Comparison of ENCODE assay signal across 1 cellular context in the genomic region with DNA sequence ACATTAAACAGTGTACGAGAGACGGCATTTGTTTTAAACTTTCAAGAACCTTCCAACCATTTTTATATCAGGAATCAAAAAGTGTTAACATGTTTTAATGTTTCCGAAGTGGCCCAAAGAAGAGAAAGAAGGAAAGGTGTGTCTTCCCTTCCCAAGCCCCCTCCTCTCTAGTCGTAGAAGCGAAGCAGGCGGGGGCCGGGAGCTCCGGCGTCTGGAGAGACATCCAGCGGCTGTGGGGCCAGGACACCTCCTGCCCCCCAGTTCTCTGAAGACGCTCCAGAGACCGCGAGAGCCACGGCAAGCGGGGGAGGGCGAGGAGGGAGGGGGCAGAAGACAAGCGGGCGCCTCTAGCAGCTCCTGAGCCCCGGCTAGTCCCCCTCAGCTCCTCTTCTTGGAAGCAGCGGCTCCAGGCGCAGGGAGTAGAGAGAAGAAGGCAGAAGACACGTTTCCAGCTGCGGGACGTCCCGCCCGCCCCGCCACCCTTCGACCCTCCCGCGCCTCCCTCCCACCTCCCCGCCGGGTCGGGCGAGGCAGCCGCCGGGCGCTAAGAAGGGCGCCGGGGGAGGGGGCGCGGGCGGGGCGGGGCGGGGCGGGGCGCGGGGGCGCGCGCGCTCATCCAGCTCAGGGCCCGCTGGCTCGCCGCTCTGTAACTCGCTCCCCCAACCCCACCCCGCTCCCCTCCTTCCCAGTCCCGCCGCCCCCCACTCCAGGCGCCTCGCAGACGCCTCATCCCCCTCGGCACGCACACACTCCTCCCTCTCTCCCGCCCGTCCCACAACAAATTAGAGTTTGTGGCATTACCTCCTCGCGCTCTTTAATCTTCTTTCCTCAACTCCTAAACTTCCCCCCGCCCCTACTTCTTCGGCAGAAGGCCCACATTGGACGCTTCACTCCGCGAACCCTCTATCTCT.
TF ChIP-seq lines count a peak whose summit lies in the region.

A gene (minus strand): TSS at position 871 of the 911 bp plus-strand sequence.

TF ChIP-seq in K562, 482 proteins besides CTCF, POLR2A, EP300 and RAD21 (continued from another document):
- TF ChIP-seq, protein P1, sequence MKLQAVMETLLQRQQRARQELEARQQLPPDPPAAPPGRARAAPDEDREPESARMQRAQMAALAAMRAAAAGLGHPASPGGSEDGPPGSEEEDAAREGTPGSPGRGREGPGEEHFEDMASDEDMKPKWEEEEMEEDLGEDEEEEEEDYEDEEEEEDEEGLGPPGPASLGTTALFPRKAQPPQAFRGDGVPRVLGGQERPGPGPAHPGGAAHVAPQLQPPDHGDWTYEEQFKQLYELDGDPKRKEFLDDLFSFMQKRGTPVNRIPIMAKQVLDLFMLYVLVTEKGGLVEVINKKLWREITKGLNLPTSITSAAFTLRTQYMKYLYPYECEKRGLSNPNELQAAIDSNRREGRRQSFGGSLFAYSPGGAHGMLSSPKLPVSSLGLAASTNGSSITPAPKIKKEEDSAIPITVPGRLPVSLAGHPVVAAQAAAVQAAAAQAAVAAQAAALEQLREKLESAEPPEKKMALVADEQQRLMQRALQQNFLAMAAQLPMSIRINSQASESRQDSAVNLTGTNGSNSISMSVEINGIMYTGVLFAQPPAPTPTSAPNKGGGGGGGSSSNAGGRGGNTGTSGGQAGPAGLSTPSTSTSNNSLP (IDR thresholded peaks at IDR 0.05; ENCODE audit: borderline replicate concordance, low read depth, low read length): no peak
- TF ChIP-seq ZFX (CRISPR knock-in tag; IDR thresholded peaks at IDR 0.05) (no peak), CHD2 (IDR thresholded peaks at IDR 0.05; ENCODE audit: low read depth, low read length) (peak; percentile 92), MCM5 (IDR thresholded peaks at IDR 0.05; ENCODE audit: low read depth) (no peak), YY1 (IDR thresholded peaks at IDR 0.05; ENCODE audit: borderline replicate concordance in 1 of 3, control insufficient read depth in 1 of 3, extremely low read depth in 1 of 3, insufficient read depth in 3 of 3, insufficient read length in 1 of 3, insufficient replicate concordance in 2 of 3, low read depth in 1 of 3, low read length in 2 of 3) (peak in 1 of 3 experiments; percentile 15), NFE2 (IDR thresholded peaks at IDR 0.05; ENCODE audit: low read depth) (no peak), GATA2 (CRISPR knock-in tag; IDR thresholded peaks at IDR 0.05) (no peak), ZNF311 (CRISPR knock-in tag; IDR thresholded peaks at IDR 0.05) (no peak), ZNF143 (CRISPR knock-in tag; IDR thresholded peaks at IDR 0.05) (no peak), RBFOX2 (IDR thresholded peaks at IDR 0.05; ENCODE audit: low read depth, low read length) (peak; percentile 82), PHF8 (IDR thresholded peaks at IDR 0.05; ENCODE audit: borderline replicate concordance, low read length) (peak; percentile 56), SMARCA4 (IDR thresholded peaks at IDR 0.05) (no peak), EP400 (IDR thresholded peaks at IDR 0.05) (0 out of 2 replicates have a peak, but pooled peaks have one; percentile 30), ZNF121 (CRISPR knock-in tag; conservative IDR thresholded peaks at IDR 0.05) (no peak), ATF1 (CRISPR knock-in tag; IDR thresholded peaks at IDR 0.05) (no peak), ATF1 (tag; IDR thresholded peaks at IDR 0.05) (no peak), SIRT6 (IDR thresholded peaks at IDR 0.05; ENCODE audit: low read depth, low read length) (no peak), KDM1A (IDR thresholded peaks at IDR 0.05) (peak in 1 of 2 experiments; percentile 63; a peak in 1 of 4 replicates), MED1 (CRISPR knock-in tag; IDR thresholded peaks at IDR 0.05; ENCODE audit: borderline replicate concordance) (no peak), ETV5 (CRISPR knock-in tag; IDR thresholded peaks at IDR 0.05; ENCODE audit: low read depth) (no peak), HNRNPUL1 (IDR thresholded peaks at IDR 0.05; ENCODE audit: low read length) (no peak), ZNF445 (CRISPR knock-in tag; IDR thresholded peaks at IDR 0.05; ENCODE audit: low read depth) (no peak), FOS (IDR thresholded peaks at IDR 0.05; ENCODE audit: extremely low read depth, insufficient read length) (no peak), NR2C2 (CRISPR knock-in tag; IDR thresholded peaks at IDR 0.05) (no peak), NR2C2 (tag; IDR thresholded peaks at IDR 0.05) (no peak), NR1H2 (CRISPR knock-in tag; IDR thresholded peaks at IDR 0.05) (no peak), SP1 (CRISPR knock-in tag; IDR thresholded peaks at IDR 0.05) (no peak; the same call in 1 of the 2 replicates), ZNF583 (CRISPR knock-in tag; IDR thresholded peaks at IDR 0.05) (no peak), POLR2B (IDR thresholded peaks at IDR 0.05; ENCODE audit: low read depth, partially characterized antibody) (peak; percentile 31), PHF21A (IDR thresholded peaks at IDR 0.05; ENCODE audit: borderline replicate concordance, low read depth) (no peak), HDAC8 (tag; IDR thresholded peaks at IDR 0.05) (no peak), MTA3 (IDR thresholded peaks at IDR 0.05; ENCODE audit: borderline replicate concordance) (no peak), BRF1 (IDR thresholded peaks at IDR 0.05; ENCODE audit: borderline replicate concordance, extremely low read depth, insufficient read length) (no peak), SMARCC2 (IDR thresholded peaks at IDR 0.05; ENCODE audit: low read depth) (no peak)
- TF ChIP-seq, protein P2, sequence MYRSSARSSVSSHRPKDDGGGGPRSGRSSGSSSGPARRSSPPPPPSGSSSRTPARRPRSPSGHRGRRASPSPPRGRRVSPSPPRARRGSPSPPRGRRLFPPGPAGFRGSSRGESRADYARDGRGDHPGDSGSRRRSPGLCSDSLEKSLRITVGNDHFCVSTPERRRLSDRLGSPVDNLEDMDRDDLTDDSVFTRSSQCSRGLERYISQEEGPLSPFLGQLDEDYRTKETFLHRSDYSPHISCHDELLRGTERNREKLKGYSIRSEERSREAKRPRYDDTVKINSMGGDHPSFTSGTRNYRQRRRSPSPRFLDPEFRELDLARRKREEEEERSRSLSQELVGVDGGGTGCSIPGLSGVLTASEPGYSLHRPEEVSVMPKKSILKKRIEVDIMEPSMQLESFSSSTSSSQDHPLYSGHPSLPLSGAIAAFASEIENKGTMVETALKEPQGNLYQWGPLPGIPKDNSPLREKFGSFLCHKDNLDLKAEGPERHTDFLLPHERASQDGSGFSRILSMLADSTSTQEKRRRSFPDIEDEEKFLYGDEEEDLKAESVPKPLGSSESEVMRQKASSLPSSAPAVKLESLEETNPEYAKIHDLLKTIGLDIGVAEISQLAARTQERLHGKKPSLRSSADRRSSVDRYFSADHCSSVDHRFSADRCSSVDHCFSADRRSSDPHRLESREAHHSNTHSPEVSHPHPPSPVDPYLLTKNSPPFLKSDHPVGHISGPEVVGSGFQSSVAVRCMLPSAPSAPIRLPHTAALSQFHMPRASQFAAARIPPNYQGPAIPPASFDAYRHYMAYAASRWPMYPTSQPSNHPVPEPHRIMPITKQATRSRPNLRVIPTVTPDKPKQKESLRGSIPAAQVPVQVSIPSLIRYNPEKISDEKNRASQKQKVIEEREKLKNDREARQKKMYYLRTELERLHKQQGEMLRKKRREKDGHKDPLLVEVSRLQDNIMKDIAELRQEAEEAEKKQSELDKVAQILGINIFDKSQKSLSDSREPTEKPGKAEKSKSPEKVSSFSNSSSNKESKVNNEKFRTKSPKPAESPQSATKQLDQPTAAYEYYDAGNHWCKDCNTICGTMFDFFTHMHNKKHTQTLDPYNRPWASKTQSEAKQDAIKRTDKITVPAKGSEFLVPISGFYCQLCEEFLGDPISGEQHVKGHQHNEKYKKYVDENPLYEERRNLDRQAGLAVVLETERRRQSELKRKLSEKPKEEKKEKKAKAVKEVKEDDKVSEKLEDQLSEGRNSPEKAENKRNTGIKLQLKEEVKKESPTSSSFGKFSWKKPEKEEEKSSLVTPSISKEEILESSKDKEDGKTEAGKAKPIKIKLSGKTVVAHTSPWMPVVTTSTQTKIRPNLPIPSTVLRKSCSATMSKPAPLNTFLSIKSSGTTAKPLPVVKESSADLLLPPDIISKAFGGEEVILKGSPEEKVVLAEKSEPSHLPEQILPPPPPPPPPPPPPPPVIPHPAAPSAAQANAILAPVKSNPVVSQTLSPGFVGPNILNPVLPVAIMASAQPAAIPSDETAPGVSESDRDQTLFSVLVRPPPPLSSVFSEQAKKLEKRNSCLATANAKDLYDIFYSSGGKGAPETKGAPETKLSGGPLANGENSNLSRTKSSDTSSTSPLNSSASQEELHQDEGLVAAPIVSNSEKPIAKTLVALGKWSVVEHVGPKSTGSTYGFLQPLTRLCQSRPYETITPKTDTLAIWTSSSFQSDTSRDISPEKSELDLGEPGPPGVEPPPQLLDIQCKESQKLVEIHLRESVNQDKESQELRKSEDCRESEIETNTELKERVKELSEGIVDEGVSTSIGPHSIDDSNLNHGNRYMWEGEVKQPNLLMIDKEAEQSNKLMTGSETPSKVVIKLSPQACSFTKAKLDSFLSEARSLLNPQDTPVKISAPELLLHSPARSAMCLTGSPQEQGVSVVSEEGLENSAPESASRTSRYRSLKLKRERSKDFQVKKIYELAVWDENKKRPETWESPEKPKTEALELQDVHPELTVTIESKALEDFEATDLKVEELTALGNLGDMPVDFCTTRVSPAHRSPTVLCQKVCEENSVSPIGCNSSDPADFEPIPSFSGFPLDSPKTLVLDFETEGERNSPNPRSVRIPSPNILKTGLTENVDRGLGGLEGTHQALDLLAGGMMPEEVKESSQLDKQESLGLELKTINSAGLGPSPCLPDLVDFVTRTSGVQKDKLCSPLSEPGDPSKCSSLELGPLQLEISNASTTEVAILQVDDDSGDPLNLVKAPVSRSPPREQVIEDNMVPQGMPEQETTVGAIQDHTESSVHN (IDR thresholded peaks at IDR 0.05; ENCODE audit: borderline replicate concordance in 1 of 2, low read depth in 1 of 2): no peak
- TF ChIP-seq, protein P3, sequence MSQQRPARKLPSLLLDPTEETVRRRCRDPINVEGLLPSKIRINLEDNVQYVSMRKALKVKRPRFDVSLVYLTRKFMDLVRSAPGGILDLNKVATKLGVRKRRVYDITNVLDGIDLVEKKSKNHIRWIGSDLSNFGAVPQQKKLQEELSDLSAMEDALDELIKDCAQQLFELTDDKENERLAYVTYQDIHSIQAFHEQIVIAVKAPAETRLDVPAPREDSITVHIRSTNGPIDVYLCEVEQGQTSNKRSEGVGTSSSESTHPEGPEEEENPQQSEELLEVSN (IDR thresholded peaks at IDR 0.05; ENCODE audit: borderline replicate concordance in 1 of 2, extremely low read depth in 1 of 2, insufficient read depth in 1 of 2, insufficient read length in 1 of 2, low read depth in 1 of 2, low read length in 1 of 2, poor library complexity in 1 of 2, severe bottlenecking in 1 of 2): peak in 1 of 2 experiments; percentile 8
- TF ChIP-seq, protein P4, sequence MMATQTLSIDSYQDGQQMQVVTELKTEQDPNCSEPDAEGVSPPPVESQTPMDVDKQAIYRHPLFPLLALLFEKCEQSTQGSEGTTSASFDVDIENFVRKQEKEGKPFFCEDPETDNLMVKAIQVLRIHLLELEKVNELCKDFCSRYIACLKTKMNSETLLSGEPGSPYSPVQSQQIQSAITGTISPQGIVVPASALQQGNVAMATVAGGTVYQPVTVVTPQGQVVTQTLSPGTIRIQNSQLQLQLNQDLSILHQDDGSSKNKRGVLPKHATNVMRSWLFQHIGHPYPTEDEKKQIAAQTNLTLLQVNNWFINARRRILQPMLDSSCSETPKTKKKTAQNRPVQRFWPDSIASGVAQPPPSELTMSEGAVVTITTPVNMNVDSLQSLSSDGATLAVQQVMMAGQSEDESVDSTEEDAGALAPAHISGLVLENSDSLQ (IDR thresholded peaks at IDR 0.05): no peak
- TF ChIP-seq, protein P5, sequence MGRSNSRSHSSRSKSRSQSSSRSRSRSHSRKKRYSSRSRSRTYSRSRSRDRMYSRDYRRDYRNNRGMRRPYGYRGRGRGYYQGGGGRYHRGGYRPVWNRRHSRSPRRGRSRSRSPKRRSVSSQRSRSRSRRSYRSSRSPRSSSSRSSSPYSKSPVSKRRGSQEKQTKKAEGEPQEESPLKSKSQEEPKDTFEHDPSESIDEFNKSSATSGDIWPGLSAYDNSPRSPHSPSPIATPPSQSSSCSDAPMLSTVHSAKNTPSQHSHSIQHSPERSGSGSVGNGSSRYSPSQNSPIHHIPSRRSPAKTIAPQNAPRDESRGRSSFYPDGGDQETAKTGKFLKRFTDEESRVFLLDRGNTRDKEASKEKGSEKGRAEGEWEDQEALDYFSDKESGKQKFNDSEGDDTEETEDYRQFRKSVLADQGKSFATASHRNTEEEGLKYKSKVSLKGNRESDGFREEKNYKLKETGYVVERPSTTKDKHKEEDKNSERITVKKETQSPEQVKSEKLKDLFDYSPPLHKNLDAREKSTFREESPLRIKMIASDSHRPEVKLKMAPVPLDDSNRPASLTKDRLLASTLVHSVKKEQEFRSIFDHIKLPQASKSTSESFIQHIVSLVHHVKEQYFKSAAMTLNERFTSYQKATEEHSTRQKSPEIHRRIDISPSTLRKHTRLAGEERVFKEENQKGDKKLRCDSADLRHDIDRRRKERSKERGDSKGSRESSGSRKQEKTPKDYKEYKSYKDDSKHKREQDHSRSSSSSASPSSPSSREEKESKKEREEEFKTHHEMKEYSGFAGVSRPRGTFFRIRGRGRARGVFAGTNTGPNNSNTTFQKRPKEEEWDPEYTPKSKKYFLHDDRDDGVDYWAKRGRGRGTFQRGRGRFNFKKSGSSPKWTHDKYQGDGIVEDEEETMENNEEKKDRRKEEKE (IDR thresholded peaks at IDR 0.05; ENCODE audit: borderline replicate concordance in 1 of 2, control insufficient read depth in 1 of 2, low read depth in 2 of 2, low read length in 1 of 2): no peak
- TF ChIP-seq, protein P6, sequence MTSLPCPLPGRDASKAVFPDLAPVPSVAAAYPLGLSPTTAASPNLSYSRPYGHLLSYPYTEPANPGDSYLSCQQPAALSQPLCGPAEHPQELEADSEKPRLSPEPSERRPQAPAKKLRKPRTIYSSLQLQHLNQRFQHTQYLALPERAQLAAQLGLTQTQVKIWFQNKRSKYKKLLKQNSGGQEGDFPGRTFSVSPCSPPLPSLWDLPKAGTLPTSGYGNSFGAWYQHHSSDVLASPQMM (CRISPR knock-in tag; IDR thresholded peaks at IDR 0.05): no peak
- TF ChIP-seq, protein P7, sequence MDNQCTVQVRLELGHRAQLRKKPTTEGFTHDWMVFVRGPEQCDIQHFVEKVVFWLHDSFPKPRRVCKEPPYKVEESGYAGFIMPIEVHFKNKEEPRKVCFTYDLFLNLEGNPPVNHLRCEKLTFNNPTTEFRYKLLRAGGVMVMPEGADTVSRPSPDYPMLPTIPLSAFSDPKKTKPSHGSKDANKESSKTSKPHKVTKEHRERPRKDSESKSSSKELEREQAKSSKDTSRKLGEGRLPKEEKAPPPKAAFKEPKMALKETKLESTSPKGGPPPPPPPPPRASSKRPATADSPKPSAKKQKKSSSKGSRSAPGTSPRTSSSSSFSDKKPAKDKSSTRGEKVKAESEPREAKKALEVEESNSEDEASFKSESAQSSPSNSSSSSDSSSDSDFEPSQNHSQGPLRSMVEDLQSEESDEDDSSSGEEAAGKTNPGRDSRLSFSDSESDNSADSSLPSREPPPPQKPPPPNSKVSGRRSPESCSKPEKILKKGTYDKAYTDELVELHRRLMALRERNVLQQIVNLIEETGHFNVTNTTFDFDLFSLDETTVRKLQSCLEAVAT (IDR thresholded peaks at IDR 0.05): no peak
- TF ChIP-seq, protein P8, sequence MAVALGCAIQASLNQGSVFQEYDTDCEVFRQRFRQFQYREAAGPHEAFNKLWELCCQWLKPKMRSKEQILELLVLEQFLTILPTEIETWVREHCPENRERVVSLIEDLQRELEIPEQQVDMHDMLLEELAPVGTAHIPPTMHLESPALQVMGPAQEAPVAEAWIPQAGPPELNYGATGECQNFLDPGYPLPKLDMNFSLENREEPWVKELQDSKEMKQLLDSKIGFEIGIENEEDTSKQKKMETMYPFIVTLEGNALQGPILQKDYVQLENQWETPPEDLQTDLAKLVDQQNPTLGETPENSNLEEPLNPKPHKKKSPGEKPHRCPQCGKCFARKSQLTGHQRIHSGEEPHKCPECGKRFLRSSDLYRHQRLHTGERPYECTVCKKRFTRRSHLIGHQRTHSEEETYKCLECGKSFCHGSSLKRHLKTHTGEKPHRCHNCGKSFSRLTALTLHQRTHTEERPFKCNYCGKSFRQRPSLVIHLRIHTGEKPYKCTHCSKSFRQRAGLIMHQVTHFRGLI (CRISPR knock-in tag; IDR thresholded peaks at IDR 0.05): no peak
